Comparison of ENCODE assay signal across 8 cellular contexts in genomic region chr5:116084891-116085715, GRCh38. TPM values are rescaled to one million over a fixed set of nuclear protein-coding genes. Genes with fewer than 3 reads are reported as not detected.
A peak's percentile ranks its signal among the peaks of the same experiment; 100 is the strongest.
DNase-seq lines count a peak whose midpoint lies in the region; ATAC-seq, FAIRE-seq and TF ChIP-seq lines count a peak whose summit lies in the region.

Gene COMMD10 (plus strand): TSS chr5:116085025.

- H3K27ac Mint-ChIP-seq in Calu3 (ENCODE audit: unreplicated experiment) = peak within 1 kb of the TSS; percentile 70

- no peaks in the 10 kb centered on the region for H4K20me1 ChIP-seq in OCI-LY3 (ENCODE audit: insufficient read depth, low read length)

- H3K4me3 Mint-ChIP-seq in Calu3 (ENCODE audit: low read depth, unreplicated experiment) = peak within 1 kb of the TSS; percentile 79

- H3K36me3 ChIP-seq in OCI-LY3 (replicated peaks; ENCODE audit: low read depth, low read length) = peaks cover 10% of the 10 kb centered on the region

- H3K9me3 ChIP-seq in OCI-LY3 (ENCODE audit: insufficient read depth, low read length) (no peaks in the 10 kb centered on the region), mononuclear cell (ENCODE audit: low read depth, low read length) (no peaks in the 10 kb centered on the region)

- peak within 1 kb of the TSS; percentile 69 for H3K4me2 ChIP-seq in OCI-LY3 (ENCODE audit: low read length)

- H3K27ac ChIP-seq in OCI-LY3 (ENCODE audit: low read length) = peak within 1 kb of the TSS; percentile 62

- H3K4me1 Mint-ChIP-seq in Calu3 (ENCODE audit: low read depth, unreplicated experiment) = peaks cover 18% of the 10 kb centered on the region

- H3K27me3 Mint-ChIP-seq in Calu3 (ENCODE audit: unreplicated experiment) = no peaks in the 10 kb centered on the region

- intact Hi-C loops in Calu3 (cut with micrococcal nuclease; ENCODE audit: unreplicated experiment) = no loop called here

- peak within 1 kb of the TSS; percentile 70 for H3K9ac ChIP-seq in OCI-LY3 (ENCODE audit: low read length)

- peak within 1 kb of the TSS; percentile 82 for H3K4me3 ChIP-seq in OCI-LY3 (ENCODE audit: low read length)
- peak within 1 kb of the TSS; percentile 89 for H3K4me3 ChIP-seq in epithelial cell of esophagus (ENCODE audit: low read length)
- H3K4me3 ChIP-seq in mononuclear cell (ENCODE audit: low read length) = peak within 1 kb of the TSS; percentile 88

- TF ChIP-seq CTCF in Calu3 (IDR thresholded peaks at IDR 0.05; ENCODE audit: unreplicated experiment) (no peak), OCI-LY3 (IDR thresholded peaks at IDR 0.05; ENCODE audit: low read depth, low read length) (no peak), epithelial cell of esophagus (IDR thresholded peaks at IDR 0.05; ENCODE audit: insufficient read depth, low read depth, low read length, missing control alignments) (no peak)

- H3K27me3 ChIP-seq in OCI-LY3 (ENCODE audit: low read depth, low read length) (no peaks in the 10 kb centered on the region), mononuclear cell (ENCODE audit: insufficient read depth, low read length) (no peaks in the 10 kb centered on the region)

- CTCF ChIA-PET in Calu3 (lab: Charles Lee) = interaction anchor here (1.3 to 1.6 kb wide), 2 partner anchors 451 to 1369 kb away, joined by 3 to 4 read pairs; no protein-coding TSS in a partner anchor

- H3K36me3 Mint-ChIP-seq in Calu3 (ENCODE audit: insufficient read depth, unreplicated experiment) = peaks cover 22% of the 10 kb centered on the region

- H3K79me2 ChIP-seq in OCI-LY3 (ENCODE audit: low read length) = peaks cover 38% of the 10 kb centered on the region

- no peaks in the 10 kb centered on the region for H3K9me3 Mint-ChIP-seq in Calu3 (ENCODE audit: low read depth, unreplicated experiment)

- DNase-seq in Calu3 = peak; percentile 80
- peak; percentile 72 for DNase-seq in HTR-8/SVneo (ENCODE audit: insufficient read length, low spot score)
- peak; percentile 60 for DNase-seq in activated T-cell treated with anti-CD3 and anti-CD28 coated beads for 1 hour (ENCODE audit: low read depth)
- DNase-seq in epithelial cell of esophagus (ENCODE audit: low read depth) = peak; percentile 83
- DNase-seq in stimulated activated CD8-positive, alpha-beta memory T cell treated with anti-CD3 and anti-CD28 coated beads, Interleukin-2, amount 100 ng/mL, for 48 hours (ENCODE audit: low read depth in 2 of 2) = peak; percentile 60 to 64

- H3K4me1 ChIP-seq in OCI-LY3 (ENCODE audit: low read length) = peaks cover 6% of the 10 kb centered on the region
- peaks cover 18% of the 10 kb centered on the region for H3K4me1 ChIP-seq in mononuclear cell (ENCODE audit: insufficient read depth, low read length)

- peak; percentile 90 for ATAC-seq in GM21381 (IDR thresholded peaks at IDR 0.05; ENCODE audit: unreplicated experiment)

- no TSS peak for BruUV-seq in Calu3 (replicated peaks; lab: Mats Ljungman, UMichigan)

- peak within 1 kb of the TSS; percentile 76; the same call in 1 of the 2 replicates for H2AFZ ChIP-seq in OCI-LY3 (ENCODE audit: low read depth, low read length)

- no peak for FAIRE-seq in HTR-8/SVneo (lab: Jason Lieb, UNC)

RNA-seq across cellular contexts. Expression of gene COMMD10, which starts in this region (rescaled TPM):
- total RNA-seq in Calu3 (2022) = 39.8 and 40.2 TPM in 2 replicates
- total RNA-seq in mononuclear cell = 40.0 TPM

Comparison
In these comparisons a context has a peak if more than half of its experiments do, and no peak if none do; other contexts are left out.
1. Peak in every context shown above with its lines: DNase-seq, ATAC-seq, H3K4me3 ChIP-seq and H3K27ac ChIP-seq.